8 cellular contexts compared by ENCODE assay signal in the genomic region with DNA sequence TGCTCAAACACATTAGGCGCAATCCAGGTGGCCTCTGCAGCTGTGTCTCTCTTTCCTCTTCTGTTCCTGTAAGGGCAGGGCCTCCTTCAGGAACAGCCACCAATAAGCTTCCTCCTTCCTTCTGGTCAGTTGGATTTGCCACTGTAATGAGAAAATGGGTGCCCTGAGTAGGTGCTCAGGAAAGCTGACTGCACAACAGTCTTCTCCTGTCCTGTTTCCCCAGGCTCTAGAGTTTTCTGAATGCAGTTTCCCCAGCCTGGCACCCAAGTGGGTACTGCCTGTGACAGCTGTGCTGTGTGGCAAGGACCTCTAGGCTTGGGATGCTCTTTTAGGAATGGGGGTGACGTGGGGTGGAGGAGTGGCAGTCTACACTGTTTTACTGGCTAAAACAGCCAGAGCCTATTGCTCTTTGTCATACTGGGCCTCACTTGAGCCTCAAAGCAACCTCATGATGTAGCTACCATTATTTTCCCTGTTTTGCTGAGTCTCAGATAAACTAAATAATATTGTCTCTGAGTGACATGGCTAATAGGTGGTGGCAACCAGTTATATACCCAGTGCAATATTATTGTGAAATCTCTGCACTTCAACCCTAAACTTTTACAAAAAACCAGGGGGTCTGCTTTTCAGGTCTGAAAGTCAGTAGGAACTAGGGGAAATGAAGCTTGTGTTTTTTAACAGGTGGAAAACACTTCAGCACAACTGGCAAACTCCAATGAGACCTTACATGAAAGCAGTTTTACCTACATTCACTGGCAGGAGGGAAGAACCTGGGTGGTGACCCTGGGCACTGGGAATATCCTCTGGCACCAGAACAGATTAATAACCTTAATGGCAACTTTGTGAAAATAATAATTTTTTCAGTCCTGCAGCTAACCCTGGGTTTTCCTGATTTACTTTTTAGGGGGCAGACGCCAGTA. TPM values are rescaled to one million over a fixed set of nuclear protein-coding genes. Genes with fewer than 3 reads are reported as not detected.
DNase-seq lines count a peak whose midpoint lies in the region; ATAC-seq, FAIRE-seq and TF ChIP-seq lines count a peak whose summit lies in the region.
"Had no signal": no experiment of that assay in that cellular context is flagged by ENCODE, and none has a peak within 500 bp of the region (broad histone marks: within the 10 kb centered on the region; RNA-seq: fewer than 3 reads in every experiment).

No MANE protein-coding gene starts in this region.

- peak overlapping the region in 1 of 2 donors; percentile 96 for H3K27ac ChIP-seq in small intestine (ENCODE audit: low read depth in 1 of 2, low read length in 1 of 2)

- no peak for DNase-seq in HFFc6
- no peak for DNase-seq in activated T-helper 2 cell treated with anti-CD3 and anti-CD28 coated beads, Interferon-gamma antibody, Interleukin-2, Interleukin-4, amounts not matched to agents 10 μg/mL and 5 μg/mL and 100 μg/mL, durations not matched to agents 14 hours and 24 hours and 36 hours (ENCODE audit: low spot score)
- DNase-seq in small intestine: peak; percentile 1
- DNase-seq in ureter (ENCODE audit: low spot score): no peak

- intact Hi-C loops in activated T-helper 2 cell treated with anti-CD3 and anti-CD28 coated beads, Interferon-gamma antibody, Interleukin-2, Interleukin-4, amounts not matched to agents 10 μg/mL and 5 μg/mL and 100 μg/mL, durations not matched to agents 14 hours and 24 hours and 36 hours (cut with micrococcal nuclease): no loop called here

- H3K4me3 Mint-ChIP-seq in HFFc6: peak overlapping the region; percentile 88
- H3K4me3 Mint-ChIP-seq in activated T-helper 2 cell treated with anti-CD3 and anti-CD28 coated beads, Interferon-gamma antibody, Interleukin-2, Interleukin-4, amounts not matched to agents 10 μg/mL and 5 μg/mL and 100 μg/mL, durations not matched to agents 14 hours and 24 hours and 36 hours (ENCODE audit: low read depth): peak overlapping the region; percentile 73

- peak overlapping the region; percentile 84 for H3K4me3 ChIP-seq in iPS-15b (ENCODE audit: low read depth, low read length)
- peak overlapping the region; percentile 53 to 55 for H3K4me3 ChIP-seq in small intestine (ENCODE audit: low read depth in 1 of 2, low read length in 2 of 2)

- H3K36me3 ChIP-seq in iPS-15b (ENCODE audit: control insufficient read depth, insufficient read depth, low read length) (no peaks in the 10 kb centered on the region), small intestine (ENCODE audit: control insufficient read depth in 2 of 2, insufficient read depth in 2 of 2, low read length in 2 of 2) (no peaks in the 10 kb centered on the region)

- WGBS in small intestine, 3 donors: 70 to 80% (median 77%) methylated on average over 3 of the region's 3 CpGs

- peaks cover 3% of the 10 kb centered on the region; the same call in 1 of the 2 replicates for H3K27me3 Mint-ChIP-seq in HFFc6 (ENCODE audit: insufficient read depth)
- H3K27me3 Mint-ChIP-seq in activated T-helper 2 cell treated with anti-CD3 and anti-CD28 coated beads, Interferon-gamma antibody, Interleukin-2, Interleukin-4, amounts not matched to agents 10 μg/mL and 5 μg/mL and 100 μg/mL, durations not matched to agents 14 hours and 24 hours and 36 hours (ENCODE audit: low read depth): peaks cover 49% of the 10 kb centered on the region

- H3K27me3 ChIP-seq in iPS-15b (ENCODE audit: control insufficient read depth, insufficient read depth, low read length) (peaks cover 29% of the 10 kb centered on the region), small intestine (ENCODE audit: control insufficient read depth in 2 of 2, insufficient read depth in 2 of 2, low read length in 2 of 2) (no peaks in the 10 kb centered on the region)

- ATAC-seq in HG02852 (IDR thresholded peaks at IDR 0.05; ENCODE audit: unreplicated experiment) (no peak), HG03280 (IDR thresholded peaks at IDR 0.05; ENCODE audit: unreplicated experiment) (no peak)

- no peaks in the 10 kb centered on the region for H3K9me3 Mint-ChIP-seq in HFFc6
- H3K9me3 Mint-ChIP-seq in activated T-helper 2 cell treated with anti-CD3 and anti-CD28 coated beads, Interferon-gamma antibody, Interleukin-2, Interleukin-4, amounts not matched to agents 10 μg/mL and 5 μg/mL and 100 μg/mL, durations not matched to agents 14 hours and 24 hours and 36 hours: no peaks in the 10 kb centered on the region

- FAIRE-seq in small intestine (lab: Jason Lieb, UNC): no peak

- H3K9me3 ChIP-seq in iPS-15b (ENCODE audit: control insufficient read depth, insufficient read depth, low read length) (no peaks in the 10 kb centered on the region), small intestine (ENCODE audit: control insufficient read depth, low read depth) (no peaks in the 10 kb centered on the region)

- no peaks in the 10 kb centered on the region for H3K4me1 ChIP-seq in iPS-15b (ENCODE audit: control insufficient read depth, insufficient read depth, low read length)
- peaks cover 3 to 8% of the 10 kb centered on the region in 2 donors for H3K4me1 ChIP-seq in small intestine (ENCODE audit: control insufficient read depth in 2 of 2, insufficient read depth in 1 of 2, low read depth in 1 of 2, low read length in 1 of 2)

- TF ChIP-seq CTCF in HFFc6 (IDR thresholded peaks at IDR 0.05): no peak

- H3K4me1 Mint-ChIP-seq in HFFc6 (ENCODE audit: low read depth): peaks cover 39% of the 10 kb centered on the region
- peaks cover 9% of the 10 kb centered on the region for H3K4me1 Mint-ChIP-seq in activated T-helper 2 cell treated with anti-CD3 and anti-CD28 coated beads, Interferon-gamma antibody, Interleukin-2, Interleukin-4, amounts not matched to agents 10 μg/mL and 5 μg/mL and 100 μg/mL, durations not matched to agents 14 hours and 24 hours and 36 hours (ENCODE audit: low read depth)

- peak overlapping the region; percentile 93 for H3K27ac Mint-ChIP-seq in HFFc6
- no peak overlapping the region for H3K27ac Mint-ChIP-seq in activated T-helper 2 cell treated with anti-CD3 and anti-CD28 coated beads, Interferon-gamma antibody, Interleukin-2, Interleukin-4, amounts not matched to agents 10 μg/mL and 5 μg/mL and 100 μg/mL, durations not matched to agents 14 hours and 24 hours and 36 hours

- H3K9ac ChIP-seq in iPS-15b (ENCODE audit: low read depth, low read length): no peak overlapping the region

- no peaks in the 10 kb centered on the region for H3K36me3 Mint-ChIP-seq in HFFc6 (ENCODE audit: low read depth)
- H3K36me3 Mint-ChIP-seq in activated T-helper 2 cell treated with anti-CD3 and anti-CD28 coated beads, Interferon-gamma antibody, Interleukin-2, Interleukin-4, amounts not matched to agents 10 μg/mL and 5 μg/mL and 100 μg/mL, durations not matched to agents 14 hours and 24 hours and 36 hours (ENCODE audit: low read depth): no peaks in the 10 kb centered on the region

RNA-seq across cellular contexts. Expression of a gene that starts 1.1 kb away (rescaled TPM):
- 1 to 10 TPM; 1.1 to 3.2 (median 1.9) TPM for total RNA-seq in HFFc6 (2021; fragmentation: NEBNext Ultra II Directional; extraction: Animal tissue kit (Norgen Biotek cat#: 25700))
- total RNA-seq in activated T-helper 2 cell treated with anti-CD3 and anti-CD28 coated beads, Interferon-gamma antibody, Interleukin-2, Interleukin-4, amounts not matched to agents 10 μg/mL and 5 μg/mL and 100 μg/mL, durations not matched to agents 14 hours and 24 hours and 36 hours: not detected in 2 replicates
- 10 to 100 TPM in 1 of 3 donors, 1 to 10 TPM in 2; 1.1 to 24.4 (median 3.8) TPM for polyA plus RNA-seq in small intestine
- 3.3 TPM for total RNA-seq in ureter
- total RNA-seq: M059J had no signal

RNA-seq across cellular contexts. Expression of a gene that starts 59.4 kb away (rescaled TPM):
- total RNA-seq in HFFc6 (2021; fragmentation: NEBNext Ultra II Directional; extraction: Animal tissue kit (Norgen Biotek cat#: 25700)): 1 to 10 TPM in 4 of 6 experiments, under 1 TPM in 2; 0.40 to 2.3 (median 1.4) TPM
- 0.14 TPM in 1 of 2 replicates, not detected in the other for total RNA-seq in activated T-helper 2 cell treated with anti-CD3 and anti-CD28 coated beads, Interferon-gamma antibody, Interleukin-2, Interleukin-4, amounts not matched to agents 10 μg/mL and 5 μg/mL and 100 μg/mL, durations not matched to agents 14 hours and 24 hours and 36 hours
- 1 to 10 TPM in 1 of 3 donors, under 1 TPM in 1, not detected in 1; 0.89 to 5.6 TPM for polyA plus RNA-seq in small intestine
- total RNA-seq in ureter: not detected
